In the genomic region with DNA sequence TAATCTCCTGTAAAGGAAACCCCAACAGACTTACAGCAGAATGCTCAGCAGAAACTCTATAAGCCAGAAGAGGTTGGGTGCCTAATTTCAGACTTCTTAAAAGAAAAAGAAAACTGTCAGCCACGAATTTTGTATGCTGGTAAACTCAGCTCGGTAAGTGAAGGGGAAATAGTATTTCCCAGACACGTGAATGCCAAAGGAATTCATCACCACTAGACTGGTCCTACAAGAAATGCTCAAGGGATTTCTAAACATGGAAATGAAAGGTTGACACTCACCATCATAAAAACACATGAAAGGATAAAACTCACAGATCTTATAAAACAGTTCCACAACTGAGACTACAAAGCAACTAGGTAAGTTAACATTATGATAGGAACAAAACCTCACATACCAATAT, we compare ENCODE assay signal across 26 cellular contexts.
DNase-seq lines count a peak whose midpoint lies in the region; FAIRE-seq and TF ChIP-seq lines count a peak whose summit lies in the region.
"Had no signal": no experiment of that assay in that cellular context is flagged by ENCODE, and none has a peak within 500 bp of the region (broad histone marks: within the 10 kb centered on the region; RNA-seq: fewer than 3 reads in every experiment).

No MANE protein-coding gene starts in this region.

- H3K36me3 ChIP-seq in bronchial epithelial cell (ENCODE audit: control insufficient read depth, insufficient read depth, low read length) (no peaks in the 10 kb centered on the region), trophoblast cell (ENCODE audit: control insufficient read depth in 1 of 2, insufficient read depth in 2 of 2, low read length in 2 of 2) (peaks cover 0 to 2% of the 10 kb centered on the region in 2 experiments)
- H3K36me3 ChIP-seq: Peyer's patch had no signal

- no peak overlapping the region for H3K23ac ChIP-seq in trophoblast cell (ENCODE audit: low read length)

- H4K8ac ChIP-seq in trophoblast cell (ENCODE audit: low read depth, low read length): no peak overlapping the region

- H4K12ac ChIP-seq in trophoblast cell (ENCODE audit: low read depth, low read length): no peak overlapping the region

- peaks cover 25% of the 10 kb centered on the region for H3K36me3 Mint-ChIP-seq in HFFc6 (ENCODE audit: low read depth)

- no peak overlapping the region for H2BK5ac ChIP-seq in trophoblast cell (ENCODE audit: low read depth, low read length, poor library complexity)

- no peaks in the 10 kb centered on the region for H3K27me3 ChIP-seq in bronchial epithelial cell (ENCODE audit: control insufficient read depth, insufficient read depth, low read length)
- no peaks in the 10 kb centered on the region for H3K27me3 ChIP-seq in trophoblast cell (ENCODE audit: insufficient read depth, low read length)
- H3K27me3 ChIP-seq: BLaER1 treated with 17β-estradiol and CSF1 and Interleukin-3, amounts not matched to agents 10 nM and 100 nM; Peyer's patch had no signal

- H3K4ac ChIP-seq in trophoblast cell (ENCODE audit: low read depth, low read length): no peak overlapping the region

- H3K27ac Mint-ChIP-seq in HFFc6: peak overlapping the region; percentile 31; the same call in 1 of the 2 replicates
- H3K27ac Mint-ChIP-seq: CD8-positive, alpha-beta T cell had no signal

- no peak overlapping the region for H3K4me3 Mint-ChIP-seq in HFFc6
- H3K4me3 Mint-ChIP-seq: CD8-positive, alpha-beta T cell had no signal

- no peak for FAIRE-seq in bronchial epithelial cell (lab: Jason Lieb, UNC)
- FAIRE-seq: A549, GM12878, H1, HepG2 had no signal

- H2BK120ac ChIP-seq in trophoblast cell (ENCODE audit: insufficient read depth, low read length, poor library complexity): no peak overlapping the region

- H2AFZ ChIP-seq in trophoblast cell (ENCODE audit: insufficient read depth, low read length, poor library complexity): no peak overlapping the region

- H3K4me2 ChIP-seq in trophoblast cell (ENCODE audit: low read length): no peak overlapping the region
- H3K4me2 ChIP-seq: A549; BLaER1 treated with 17β-estradiol and CSF1 and Interleukin-3, amounts not matched to agents 10 nM and 100 nM had no signal

- peaks cover 19% of the 10 kb centered on the region for H3K4me1 Mint-ChIP-seq in HFFc6 (ENCODE audit: low read depth)

- H3K9ac ChIP-seq in trophoblast cell (ENCODE audit: low read length): no peak overlapping the region
- H3K9ac ChIP-seq: BLaER1 treated with 17β-estradiol and CSF1 and Interleukin-3, amounts not matched to agents 10 nM and 100 nM had no signal

- H3K4me3 ChIP-seq in bronchial epithelial cell (ENCODE audit: low read depth, low read length) (no peak overlapping the region), trophoblast cell (ENCODE audit: low read depth, low read length) (no peak overlapping the region)
- H3K4me3 ChIP-seq: A549; BLaER1 treated with 17β-estradiol and CSF1 and Interleukin-3, amounts not matched to agents 10 nM and 100 nM; GM12878; Peyer's patch had no signal

- H2BK12ac ChIP-seq in trophoblast cell (ENCODE audit: low read length): no peak overlapping the region

- DNase-seq in EH (ENCODE audit: low read depth) (peak; percentile 19), HFFc6 (no peak), bronchial epithelial cell (ENCODE audit: low read depth) (peak; percentile 29), trophoblast cell (peak; percentile 53 to 77), GM20000 (ENCODE audit: low spot score) (no peak), NCI-H82 treated with DMSO at 0.1 percent for 48 hours (lab: John Stamatoyannopoulos, UW; ENCODE audit: unreplicated experiment) (no peak), NCI-H1694 (lab: John Stamatoyannopoulos, UW) (no peak)
- DNase-seq: AML-193; Caco-2; CD8-positive, alpha-beta T cell; EL; GDM1; Karpas-422; NCI-H1092 treated with DMSO at 0.1 percent for 48 hours; NCI-H1436; NCI-H187 treated with DMSO at 0.1 percent for 48 hours; NCI-H2107; NCI-H446; NCI-H526; Peyer's patch; SHP77 treated with DMSO at 0.1 percent for 48 hours had no signal

- no peak overlapping the region for H3K14ac ChIP-seq in trophoblast cell (ENCODE audit: low read length)

- H3K4me1 ChIP-seq in trophoblast cell (ENCODE audit: control insufficient read depth in 1 of 2, insufficient read depth in 2 of 2, low read length in 2 of 2): peaks cover 4% of the 10 kb centered on the region in 2 experiments
- H3K4me1 ChIP-seq: A549; BLaER1 treated with 17β-estradiol and CSF1 and Interleukin-3, amounts not matched to agents 10 nM and 100 nM; Caco-2; Peyer's patch had no signal

- H3K79me1 ChIP-seq in trophoblast cell (ENCODE audit: low read length): no peaks in the 10 kb centered on the region

- no peaks in the 10 kb centered on the region for H3K79me2 ChIP-seq in trophoblast cell (ENCODE audit: control insufficient read depth, insufficient read depth, low read length, poor library complexity)

- no peak for TF ChIP-seq CTCF in HFFc6 (IDR thresholded peaks at IDR 0.05)
- TF ChIP-seq CTCF in bronchial epithelial cell (IDR thresholded peaks at IDR 0.05; ENCODE audit: insufficient read depth, low read length, severe bottlenecking): no peak
- TF ChIP-seq CTCF in GM20000 (IDR thresholded peaks at IDR 0.05; ENCODE audit: extremely low read depth, missing control alignments): no peak

- H3K9me3 ChIP-seq in trophoblast cell (ENCODE audit: insufficient read depth, low read depth, low read length): no peaks in the 10 kb centered on the region
- H3K9me3 ChIP-seq: A549, Caco-2, Peyer's patch had no signal

- H3K18ac ChIP-seq in trophoblast cell (ENCODE audit: low read length): no peak overlapping the region

- H4K91ac ChIP-seq in trophoblast cell (ENCODE audit: low read depth, low read length): no peak overlapping the region

- peak overlapping the region; percentile 53 for H3K27ac ChIP-seq in trophoblast cell (ENCODE audit: low read depth, low read length)
- H3K27ac ChIP-seq: A549; BLaER1 treated with 17β-estradiol and CSF1 and Interleukin-3, amounts not matched to agents 10 nM and 100 nM; Peyer's patch had no signal

- H2AK5ac ChIP-seq in trophoblast cell (ENCODE audit: low read length): no peak overlapping the region

- no peaks in the 10 kb centered on the region; the same call in none of the 2 replicates for H3K27me3 Mint-ChIP-seq in HFFc6 (ENCODE audit: insufficient read depth)

- no CpG with 5 or more reads among the region's 3 CpGs for WGBS in trophoblast cell (ENCODE audit: extremely low coverage, insufficient coverage, insufficient read length)

- H3K9me3 Mint-ChIP-seq in HFFc6: peaks cover 9% of the 10 kb centered on the region

Comparison
In these comparisons a context has a peak if more than half of its experiments do, and no peak if none do; other contexts are left out.
1. DNase-seq: peak in EH (single experiment), bronchial epithelial cell (single experiment) and trophoblast cell (2 of 2); none in HFFc6 (single experiment), GM20000 (single experiment), NCI-H82 treated with DMSO at 0.1 percent for 48 hours (single experiment) and NCI-H1694 (single experiment).